21 cellular contexts compared by ENCODE assay signal in genomic region chr14:78690836-78691235, GRCh38.
DNase-seq lines count a peak whose midpoint lies in the region; TF ChIP-seq lines count a peak whose summit lies in the region.
"Had no signal": no experiment of that assay in that cellular context is flagged by ENCODE, and none has a peak within 500 bp of the region (broad histone marks: within the 10 kb centered on the region; RNA-seq: fewer than 3 reads in every experiment).

No MANE protein-coding gene starts in this region.

- no peak overlapping the region for H3K4me2 ChIP-seq in GM23248 (ENCODE audit: unreplicated experiment)
- H3K4me2 ChIP-seq: SK-N-SH had no signal

- in situ Hi-C loops in GM23248 (cut with MboI), result no loop called here

- H3K4me1 ChIP-seq in GM23248 (ENCODE audit: insufficient read depth), result peaks cover 11% of the 10 kb centered on the region; the same call in 1 of the 2 replicates

- 17 to 40% methylated on average over 2 of the region's 2 CpGs for WGBS in GM23248 (ENCODE audit: low coverage in 1 of 2, low lambda C conversion rate in 2 of 2, missing lambda C conversion rate in 2 of 2), 2 experiments

- H3F3A ChIP-seq in GM23248 (ENCODE audit: insufficient read depth), result no peaks in the 10 kb centered on the region

- H3K36me3 ChIP-seq in GM23248 (ENCODE audit: low read depth), result no peaks in the 10 kb centered on the region
- H3K36me3 ChIP-seq: MG63 had no signal

- H3K9ac ChIP-seq in GM23248, result no peak overlapping the region
- H3K9ac ChIP-seq: SK-N-SH had no signal

- no peak overlapping the region for H2AFZ ChIP-seq in GM23248

- no peaks in the 10 kb centered on the region for H3K79me2 ChIP-seq in GM23248 (ENCODE audit: insufficient read depth)

- H3K9me2 ChIP-seq in GM23248 (ENCODE audit: insufficient read depth), result no peaks in the 10 kb centered on the region
- H3K9me2 ChIP-seq: SK-N-SH had no signal

- no peak for TF ChIP-seq POLR2A in erythroblast (IDR thresholded peaks at IDR 0.05; ENCODE audit: low read length)

- H4K20me1 ChIP-seq in GM23248 (ENCODE audit: insufficient read depth), result no peaks in the 10 kb centered on the region

- no peaks in the 10 kb centered on the region for H3K9me3 ChIP-seq in GM23248 (ENCODE audit: low read depth)
- H3K9me3 ChIP-seq: MG63, SK-N-SH had no signal

- H3K4me3 ChIP-seq in GM23248, result no peak overlapping the region
- H3K4me3 ChIP-seq: MG63 had no signal

- peak; percentile 47 for DNase-seq in GM23248
- peak; percentile 3 for DNase-seq in RKO (ENCODE audit: low spot score)
- DNase-seq in dedifferentiated amniotic fluid mesenchymal stem cell (ENCODE audit: extremely low spot score), result peak; percentile 40
- DNase-seq in stromal cell of bone marrow (ENCODE audit: low read depth), result peak; percentile 40
- no peak for DNase-seq in erythroblast (lab: John Stamatoyannopoulos, UW)
- DNase-seq in AG20443 (ENCODE audit: low spot score), result no peak
- DNase-seq in amygdala (lab: John Stamatoyannopoulos, UW), result no peak
- DNase-seq: AML-193, DMS79 treated with DMSO at 0.1 percent for 48 hours, H7, IMR-90, Kasumi-1, MG63, NCI-H1105, NCI-H1694 treated with DMSO at 0.1 percent for 48 hours, NCI-H510A, NCI-H748 treated with DMSO at 0.1 percent for 48 hours, RPMI8226, SHP77 treated with DMSO at 0.1 percent for 48 hours, SK-N-SH had no signal

- H3K27ac ChIP-seq in GM23248, result no peak overlapping the region
- H3K27ac ChIP-seq: C4-2B had no signal

- H3K27me3 ChIP-seq in GM23248 (replicated peaks; ENCODE audit: insufficient read depth), result peaks cover 10% of the 10 kb centered on the region; the same call in 1 of the 2 replicates
- H3K27me3 ChIP-seq: MG63 had no signal

Comparison
In these comparisons a context has a peak if more than half of its experiments do, and no peak if none do; other contexts are left out.
1. DNase-seq: peak in GM23248 (single experiment), RKO (single experiment), dedifferentiated amniotic fluid mesenchymal stem cell (single experiment) and stromal cell of bone marrow (single experiment); none in erythroblast (0 of 2), AG20443 (single experiment) and amygdala (0 of 56).